Comparison of ENCODE assay signal across 8 cellular contexts in the genomic region with DNA sequence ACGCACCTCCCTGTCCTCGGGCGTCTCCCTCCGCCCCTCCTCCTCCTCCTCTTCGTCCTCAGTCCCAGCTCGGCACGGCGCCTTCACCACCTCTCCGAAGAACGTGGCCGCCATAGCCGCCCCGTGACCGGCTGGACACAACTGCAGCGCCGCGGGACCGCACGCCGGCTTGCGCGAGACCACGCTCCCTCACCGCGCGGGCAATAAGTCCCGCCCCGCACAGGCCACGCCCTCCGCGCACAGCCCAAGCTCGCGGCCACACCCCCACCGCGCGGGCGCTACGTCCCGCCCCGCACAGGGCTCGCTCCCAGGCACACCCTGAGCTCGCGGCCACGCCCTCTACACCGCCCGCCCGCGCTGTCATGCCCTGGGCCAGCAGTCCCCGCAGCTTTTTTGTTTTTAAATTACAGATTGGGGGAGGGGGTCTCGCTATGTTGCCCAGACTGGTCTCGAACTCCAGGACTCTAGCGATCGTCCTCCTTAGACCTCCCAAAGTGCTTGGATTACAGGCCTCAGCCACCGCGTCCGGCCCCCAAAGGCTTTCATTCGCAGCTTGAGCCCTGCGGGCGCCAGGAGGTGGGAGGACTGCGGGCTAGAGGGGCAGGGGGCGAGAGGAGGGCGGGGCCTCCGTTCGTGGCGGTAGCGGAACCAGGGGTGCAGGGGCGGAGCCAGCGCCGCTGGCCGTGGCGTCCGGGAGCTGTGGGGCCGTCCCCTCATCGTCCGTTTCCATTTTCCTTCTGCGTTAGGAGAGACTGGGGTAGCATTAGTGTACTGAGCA.
A peak's percentile ranks its signal among the peaks of the same experiment; 100 is the strongest.
DNase-seq lines count a peak whose midpoint lies in the region; ATAC-seq and TF ChIP-seq lines count a peak whose summit lies in the region.

A gene with protein sequence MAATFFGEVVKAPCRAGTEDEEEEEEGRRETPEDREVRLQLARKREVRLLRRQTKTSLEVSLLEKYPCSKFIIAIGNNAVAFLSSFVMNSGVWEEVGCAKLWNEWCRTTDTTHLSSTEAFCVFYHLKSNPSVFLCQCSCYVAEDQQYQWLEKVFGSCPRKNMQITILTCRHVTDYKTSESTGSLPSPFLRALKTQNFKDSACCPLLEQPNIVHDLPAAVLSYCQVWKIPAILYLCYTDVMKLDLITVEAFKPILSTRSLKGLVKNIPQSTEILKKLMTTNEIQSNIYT (minus strand): TSS at position 180 of the 778 bp plus-strand sequence. CDS start 66 bp downstream, at position 114.

- peak within 1 kb of the TSS; percentile 100 for H3K27ac Mint-ChIP-seq in activated naive CD4-positive, alpha-beta T cell treated with anti-CD3 and anti-CD28 coated beads, Interleukin-2, amount 50 U/mL, for 24 hours

- peak within 1 kb of the TSS; percentile 98 for H3K4me3 Mint-ChIP-seq in activated naive CD4-positive, alpha-beta T cell treated with anti-CD3 and anti-CD28 coated beads, Interleukin-2, amount 50 U/mL, for 24 hours

- ATAC-seq in HG02623 (IDR thresholded peaks at IDR 0.05; ENCODE audit: unreplicated experiment) (peak; percentile 87), SK-N-SH treated with all-trans-retinoic acid at 6 μM for 48 hours (peak; percentile 95)

- H3K9me3 Mint-ChIP-seq in activated naive CD4-positive, alpha-beta T cell treated with anti-CD3 and anti-CD28 coated beads, Interleukin-2, amount 50 U/mL, for 24 hours = no peaks in the 10 kb centered on the region

- TF ChIP-seq CTCF in GM10266 (IDR thresholded peaks at IDR 0.05; ENCODE audit: control insufficient read depth, insufficient read depth, low read depth, missing control alignments) = no peak

- DNase-seq in GM10266 (ENCODE audit: extremely low spot score) = peak; percentile 88
- DNase-seq in NCI-H1092 treated with DMSO at 0.1 percent for 48 hours (lab: John Stamatoyannopoulos, UW) = peak; percentile 98
- DNase-seq in germinal center (ENCODE audit: low spot score) = peak; percentile 91
- DNase-seq in non-pigmented ciliary epithelial cell (ENCODE audit: low read depth) = peak; percentile 70
- DNase-seq in substantia nigra (lab: John Stamatoyannopoulos, UW) = peak; percentile 46 to 95 (median 82)

- peaks cover 7% of the 10 kb centered on the region for H3K36me3 Mint-ChIP-seq in activated naive CD4-positive, alpha-beta T cell treated with anti-CD3 and anti-CD28 coated beads, Interleukin-2, amount 50 U/mL, for 24 hours

- peak within 1 kb of the TSS; percentile 91 for H3K27ac ChIP-seq in substantia nigra (ENCODE audit: low read depth, low read length, poor library complexity, severe bottlenecking)

- no peaks in the 10 kb centered on the region for H3K27me3 Mint-ChIP-seq in activated naive CD4-positive, alpha-beta T cell treated with anti-CD3 and anti-CD28 coated beads, Interleukin-2, amount 50 U/mL, for 24 hours

- H3K4me1 Mint-ChIP-seq in activated naive CD4-positive, alpha-beta T cell treated with anti-CD3 and anti-CD28 coated beads, Interleukin-2, amount 50 U/mL, for 24 hours = peaks cover 69% of the 10 kb centered on the region

TF ChIP-seq in SK-N-SH treated with all-trans-retinoic acid at 6 μM for 48 hours, 23 proteins besides CTCF, POLR2A, EP300 and RAD21:
- TF ChIP-seq ZFP3 (CRISPR knock-in tag; IDR thresholded peaks at IDR 0.05) (0 out of 2 replicates have a peak, but pooled peaks have one; percentile 21), ESRRG (CRISPR knock-in tag; IDR thresholded peaks at IDR 0.05) (0 out of 2 replicates have a peak, but pooled peaks have one; percentile 78), CSDC2 (CRISPR knock-in tag; IDR thresholded peaks at IDR 0.05) (no peak), ZC3H10 (CRISPR knock-in tag; IDR thresholded peaks at IDR 0.05) (peak; percentile 62; the same call in 1 of the 2 replicates), GLIS3 (CRISPR knock-in tag; IDR thresholded peaks at IDR 0.05) (0 out of 2 replicates have a peak, but pooled peaks have one; percentile 59)
- TF ChIP-seq, protein P1, sequence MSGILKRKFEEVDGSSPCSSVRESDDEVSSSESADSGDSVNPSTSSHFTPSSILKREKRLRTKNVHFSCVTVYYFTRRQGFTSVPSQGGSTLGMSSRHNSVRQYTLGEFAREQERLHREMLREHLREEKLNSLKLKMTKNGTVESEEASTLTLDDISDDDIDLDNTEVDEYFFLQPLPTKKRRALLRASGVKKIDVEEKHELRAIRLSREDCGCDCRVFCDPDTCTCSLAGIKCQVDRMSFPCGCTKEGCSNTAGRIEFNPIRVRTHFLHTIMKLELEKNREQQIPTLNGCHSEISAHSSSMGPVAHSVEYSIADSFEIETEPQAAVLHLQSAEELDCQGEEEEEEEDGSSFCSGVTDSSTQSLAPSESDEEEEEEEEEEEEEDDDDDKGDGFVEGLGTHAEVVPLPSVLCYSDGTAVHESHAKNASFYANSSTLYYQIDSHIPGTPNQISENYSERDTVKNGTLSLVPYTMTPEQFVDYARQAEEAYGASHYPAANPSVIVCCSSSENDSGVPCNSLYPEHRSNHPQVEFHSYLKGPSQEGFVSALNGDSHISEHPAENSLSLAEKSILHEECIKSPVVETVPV (CRISPR knock-in tag; IDR thresholded peaks at IDR 0.05) = no peak

Comparison
In these comparisons a context has a peak if more than half of its experiments do, and no peak if none do; other contexts are left out.
1. Peak in every context shown above with its lines: DNase-seq, ATAC-seq and H3K27ac ChIP-seq.